10 cellular contexts compared by ENCODE assay signal in genomic region chr17:42408076-42408475, GRCh38. TPM values are rescaled to one million over a fixed set of nuclear protein-coding genes. Genes with fewer than 3 reads are reported as not detected.
A peak's percentile ranks its signal among the peaks of the same experiment; 100 is the strongest.
DNase-seq lines count a peak whose midpoint lies in the region; ATAC-seq, FAIRE-seq and TF ChIP-seq lines count a peak whose summit lies in the region.
"Had no signal": no experiment of that assay in that cellular context is flagged by ENCODE, and none has a peak within 500 bp of the region (broad histone marks: within the 10 kb centered on the region; RNA-seq: fewer than 3 reads in every experiment).

No MANE protein-coding gene starts in this region.

- intact Hi-C loops in esophagus squamous epithelium (cut with DNase I) = no loop called here

- H3K27ac ChIP-seq in RWPE1 (peak overlapping the region; percentile 96), esophagus squamous epithelium (peak overlapping the region; percentile 76 to 97 (median 88)), thoracic aorta (peak overlapping the region; percentile 51 to 94)

- POLR2A ChIA-PET in RWPE1 (lab: Yijun Ruan, JAX; ENCODE audit: low non-redundant PET) = no interaction called here

- 17 to 23% methylated on average over 1 to 2 of the region's 2 CpGs for WGBS in esophagus squamous epithelium, 2 donors

- CTCF ChIA-PET in RWPE1 (lab: Yijun Ruan, JAX) = interaction anchor here (0.6 kb wide), 1 partner anchor 14 kb away, joined by 3 read pairs; no protein-coding TSS in a partner anchor

- ATAC-seq in thoracic aorta (ENCODE audit: insufficient number of reproducible peaks, low FRiP score, low read depth) (no peak), GM21515 (IDR thresholded peaks at IDR 0.05; ENCODE audit: unreplicated experiment) (no peak)

- TF ChIP-seq POLR2A in esophagus squamous epithelium (IDR thresholded peaks at IDR 0.05) = no peak
- no peak for TF ChIP-seq POLR2A in GM12892 (IDR thresholded peaks at IDR 0.05; ENCODE audit: low read depth, low read length)

- TF ChIP-seq CTCF in RWPE1 (conservative IDR thresholded peaks at IDR 0.05; ENCODE audit: low read depth) (no peak), esophagus squamous epithelium (IDR thresholded peaks at IDR 0.05) (no peak), thoracic aorta (IDR thresholded peaks at IDR 0.05) (no peak)

- H3K36me3 ChIP-seq in esophagus squamous epithelium (peaks cover 2 to 24% (median 10%) of the 10 kb centered on the region in 3 donors), thoracic aorta (peaks cover 20% of the 10 kb centered on the region)

- H3K4me3 ChIP-seq in esophagus squamous epithelium (no peak overlapping the region), thoracic aorta (peak overlapping the region; percentile 7)

- FAIRE-seq in GM12892 (lab: Jason Lieb, UNC) = no peak
- FAIRE-seq: endometrium, urothelium cell line had no signal

- no peak for DNase-seq in RWPE1 (ENCODE audit: low spot score)
- DNase-seq in esophagus squamous epithelium (lab: John Stamatoyannopoulos, UW) = no peak
- DNase-seq in midbrain (lab: John Stamatoyannopoulos, UW) = peak; percentile 80
- no peak for DNase-seq in thoracic aorta (ENCODE audit: low spot score)
- DNase-seq in DMS153 (lab: John Stamatoyannopoulos, UW) = no peak
- no peak for DNase-seq in GM12892 (ENCODE audit: insufficient read length)
- no peak for DNase-seq in activated CD8-positive, alpha-beta memory T cell treated with anti-CD3 and anti-CD28 coated beads, Interleukin-2, amount 50 U/mL, for 4 hours

- H3K27me3 ChIP-seq in esophagus squamous epithelium (no peaks in the 10 kb centered on the region), thoracic aorta (replicated peaks; ENCODE audit: insufficient read depth) (no peaks in the 10 kb centered on the region)

- no peaks in the 10 kb centered on the region for H3K9me3 ChIP-seq in esophagus squamous epithelium
- no peaks in the 10 kb centered on the region for H3K9me3 ChIP-seq in thoracic aorta

- H3K4me1 ChIP-seq in esophagus squamous epithelium (peaks cover 45 to 98% (median 81%) of the 10 kb centered on the region in 3 donors), thoracic aorta (ENCODE audit: control insufficient read depth in 1 of 2, low read depth in 2 of 2) (peaks cover 56 to 81% of the 10 kb centered on the region in 2 donors)

RNA-seq across cellular contexts. Expression of gene CAVIN1, which starts 15.0 kb away (rescaled TPM):
- total RNA-seq in esophagus squamous epithelium (100 to 1,000 TPM in 2 of 4 donors, 10 to 100 TPM in 2; 67.8 to 210 (median 113) TPM), thoracic aorta (100 to 1,000 TPM; 579 to 938 TPM)
- polyA plus RNA-seq in GM12892 (2012; ENCODE audit: missing spikeins) = 1.9 TPM

RNA-seq across cellular contexts. Expression of gene STAT3, which starts 19.8 kb away (rescaled TPM):
- total RNA-seq in esophagus squamous epithelium (100 to 1,000 TPM; 137 to 229 (median 176) TPM), thoracic aorta (100 to 1,000 TPM; 217 to 360 TPM)
- polyA plus RNA-seq in GM12892 (2012; ENCODE audit: missing spikeins) = 66.7 TPM

RNA-seq across cellular contexts. Expression of gene ATP6V0A1, which starts 50.6 kb away (rescaled TPM):
- total RNA-seq in esophagus squamous epithelium (10 to 100 TPM; 35.9 to 62.7 (median 47.5) TPM), thoracic aorta (10 to 100 TPM; 63.2 to 95.6 TPM)
- polyA plus RNA-seq in GM12892 (2012; ENCODE audit: missing spikeins) = 25.0 TPM
